9 cellular contexts compared by ENCODE assay signal in genomic region chr13:52638929-52639328, GRCh38.
"Had no signal": no experiment of that assay in that cellular context is flagged by ENCODE, and none has a peak within 500 bp of the region (broad histone marks: within the 10 kb centered on the region; RNA-seq: fewer than 3 reads in every experiment).

No MANE protein-coding gene starts in this region.

- H3K4me1 ChIP-seq: HAP-1 had no signal

- H3K9ac ChIP-seq: GM23248 had no signal

- FAIRE-seq: HepG2 had no signal

- H3K36me3 Mint-ChIP-seq: IgD-negative memory B cell had no signal

- ATAC-seq: HCT116, HepG2 had no signal

- H3K27ac Mint-ChIP-seq: HFFc6, IgD-negative memory B cell had no signal

- H3K4me3 ChIP-seq: GM23248, HAP-1 had no signal

- H3K27me3 Mint-ChIP-seq: IgD-negative memory B cell had no signal

- DNase-seq: GM23248, GOT3, H7, HFFc6 had no signal

- H3K9me3 Mint-ChIP-seq: HFFc6, IgD-negative memory B cell had no signal

- H3K4me3 Mint-ChIP-seq: HFFc6, IgD-negative memory B cell had no signal

- H3K27ac ChIP-seq: GM23248, HL-60 had no signal

- H3K9me3 ChIP-seq: HAP-1 had no signal
